Comparison of ENCODE assay signal across 23 cellular contexts in genomic region chr6:39055661-39056060, GRCh38. TPM values are rescaled to one million over a fixed set of nuclear protein-coding genes. Genes with fewer than 3 reads are reported as not detected.
A peak's percentile ranks its signal among the peaks of the same experiment; 100 is the strongest.
DNase-seq lines count a peak whose midpoint lies in the region; ATAC-seq and TF ChIP-seq lines count a peak whose summit lies in the region.
"Had no signal": no experiment of that assay in that cellular context is flagged by ENCODE, and none has a peak within 500 bp of the region (broad histone marks: within the 10 kb centered on the region; RNA-seq: fewer than 3 reads in every experiment).

No MANE protein-coding gene starts in this region.

- H3K4me1 Mint-ChIP-seq in CD14-positive monocyte, result peaks cover 2% of the 10 kb centered on the region

- H3K27me3 ChIP-seq in upper lobe of right lung, result no peaks in the 10 kb centered on the region

- peak; percentile 24 for DNase-seq in activated effector memory CD4-positive, alpha-beta T cell treated with anti-CD3 and anti-CD28 coated beads, Interleukin-2, amount 50 U/mL, for 16 hours
- no peak for DNase-seq in activated effector memory CD4-positive, alpha-beta T cell treated with Interleukin-2 at 50 U/mL for 16 hours
- peak; percentile 21 for DNase-seq in CD14-positive monocyte (ENCODE audit: low spot score)
- DNase-seq in posterior vena cava (ENCODE audit: low spot score), result peak; percentile 14
- peak; percentile 20 for DNase-seq in upper lobe of right lung
- DNase-seq in SHP77 treated with DMSO at 0.1 percent for 48 hours (lab: John Stamatoyannopoulos, UW), result no peak
- no peak for DNase-seq in T1000 (lab: John Stamatoyannopoulos, UW)
- DNase-seq: AML-193; CD4-positive, alpha-beta memory T cell; DMS153; DMS79; GDM1; GOT3; H7; HFFc6 had no signal

- H3K4me3 Mint-ChIP-seq in CD14-positive monocyte, result no peak overlapping the region
- H3K4me3 Mint-ChIP-seq: CD4-positive, alpha-beta memory T cell; HFFc6; IgD-negative memory B cell had no signal

- no peaks in the 10 kb centered on the region for H3K9me3 Mint-ChIP-seq in CD14-positive monocyte
- H3K9me3 Mint-ChIP-seq: CD4-positive, alpha-beta memory T cell; HFFc6 had no signal

- no peak overlapping the region for H3K4me3 ChIP-seq in upper lobe of right lung
- H3K4me3 ChIP-seq: A549 had no signal

- peaks cover 6 to 25% (median 18%) of the 10 kb centered on the region in 3 donors for H3K27me3 Mint-ChIP-seq in CD14-positive monocyte (ENCODE audit: low read depth in 3 of 3)

- no peaks in the 10 kb centered on the region for H3K9me3 ChIP-seq in upper lobe of right lung
- H3K9me3 ChIP-seq: A549 had no signal

- peak overlapping the region in 1 of 7 donors; percentile 15 for H3K27ac Mint-ChIP-seq in CD14-positive monocyte
- H3K27ac Mint-ChIP-seq: CD4-positive, alpha-beta memory T cell; HFFc6; IgD-negative memory B cell had no signal

- no peaks in the 10 kb centered on the region for H3K36me3 Mint-ChIP-seq in CD14-positive monocyte
- H3K36me3 Mint-ChIP-seq: CD4-positive, alpha-beta memory T cell had no signal

- intact Hi-C loops in CD14-positive monocyte (cut with micrococcal nuclease), result no loop called here
- intact Hi-C loops in posterior vena cava (cut with DNase I), result no loop called here
- intact Hi-C loops in upper lobe of right lung (cut with DNase I), result no loop called here

- TF ChIP-seq CTCF in CD14-positive monocyte (IDR thresholded peaks at IDR 0.05), result no peak
- no peak for TF ChIP-seq CTCF in upper lobe of right lung (IDR thresholded peaks at IDR 0.05)

- no peak overlapping the region for H3K27ac ChIP-seq in upper lobe of right lung
- H3K27ac ChIP-seq: 22Rv1, A549, C4-2B had no signal

- no peaks in the 10 kb centered on the region for H3K4me1 ChIP-seq in upper lobe of right lung
- H3K4me1 ChIP-seq: A549 had no signal

- H3K36me3 ChIP-seq in upper lobe of right lung, result no peaks in the 10 kb centered on the region

- ATAC-seq in upper lobe of right lung, result no peak
- ATAC-seq: A549, HCT116, HepG2 had no signal

RNA-seq across cellular contexts. Expression of gene GLP1R, which starts 7.1 kb away (rescaled TPM):
- polyA plus RNA-seq in CD14-positive monocyte, result not detected
- total RNA-seq in posterior vena cava (not detected), upper lobe of right lung (not detected)
- total RNA-seq: CD4-positive, alpha-beta memory T cell; Daoy; HepG2; HFFc6 had no signal
- polyA plus RNA-seq: A549; BJ; CD4-positive, alpha-beta memory T cell; HepG2; IgD-negative memory B cell had no signal

RNA-seq across cellular contexts. Expression of gene SAYSD1, which starts 59.3 kb away (rescaled TPM):
- polyA plus RNA-seq in CD14-positive monocyte, result 10 to 100 TPM; 12.0 to 15.5 TPM
- total RNA-seq in posterior vena cava (10 to 100 TPM; 11.1 to 11.2 TPM), upper lobe of right lung (15.2 TPM)

Comparison
In these comparisons a context has a peak if more than half of its experiments do, and no peak if none do; other contexts are left out.
1. DNase-seq: peak in activated effector memory CD4-positive, alpha-beta T cell treated with anti-CD3 and anti-CD28 coated beads, Interleukin-2, amount 50 U/mL, for 16 hours (single experiment), CD14-positive monocyte (single experiment), posterior vena cava (single experiment) and upper lobe of right lung (single experiment); none in activated effector memory CD4-positive, alpha-beta T cell treated with Interleukin-2 at 50 U/mL for 16 hours (single experiment), SHP77 treated with DMSO at 0.1 percent for 48 hours (single experiment) and T1000 (single experiment).